16 cellular contexts compared by ENCODE assay signal in genomic region chr12:95214466-95214865, GRCh38. TPM values are rescaled to one million over a fixed set of nuclear protein-coding genes. Genes with fewer than 3 reads are reported as not detected.
DNase-seq lines count a peak whose midpoint lies in the region; ATAC-seq, FAIRE-seq and TF ChIP-seq lines count a peak whose summit lies in the region.
"Had no signal": no experiment of that assay in that cellular context is flagged by ENCODE, and none has a peak within 500 bp of the region (broad histone marks: within the 10 kb centered on the region; RNA-seq: fewer than 3 reads in every experiment).

No MANE protein-coding gene starts in this region.

- no peak for DNase-seq in A549 (ENCODE audit: low read depth in 1 of 2, low spot score in 1 of 2)
- no peak for DNase-seq in GM23338 (ENCODE audit: low spot score)
- no peak for DNase-seq in PC-9
- DNase-seq in epithelial cell of proximal tubule (ENCODE audit: low read depth) = no peak
- DNase-seq in inferior parietal cortex (ENCODE audit: extremely low spot score) = no peak
- no peak for DNase-seq in MV-4-11 (lab: John Stamatoyannopoulos, UW)
- DNase-seq in brain microvascular endothelial cell = no peak
- DNase-seq: activated B cell treated with CpG ODN at 0.5 μM for 24 hours, activated gamma-delta T cell treated with Interleukin-2 at 50 U/mL for 16 hours, heart right ventricle, Kasumi-1, NCI-H2107 had no signal

- TF ChIP-seq CTCF in A549 (IDR thresholded peaks at IDR 0.05) (no peak), GM23338 (conservative IDR thresholded peaks at IDR 0.05; ENCODE audit: low read depth in 2 of 2) (no peak), PC-9 (conservative IDR thresholded peaks at IDR 0.05) (no peak), epithelial cell of proximal tubule (conservative IDR thresholded peaks at IDR 0.05; ENCODE audit: low read depth, low read length) (no peak), brain microvascular endothelial cell (IDR thresholded peaks at IDR 0.05; ENCODE audit: low read depth, low read length, missing control alignments) (no peak)

- H3K9me3 Mint-ChIP-seq in GM23338 = no peaks in the 10 kb centered on the region
- H3K9me3 Mint-ChIP-seq: activated B cell treated with CpG ODN at 0.5 μM for 24 hours had no signal

- intact Hi-C loops in PC-9 (cut with micrococcal nuclease; ENCODE audit: unreplicated experiment) = no loop called here

- H3K9me2 ChIP-seq in GM23338 (ENCODE audit: insufficient read depth) (no peaks in the 10 kb centered on the region), PC-9 (ENCODE audit: insufficient read depth) (no peaks in the 10 kb centered on the region)

- no peak for TF ChIP-seq POLR2A in A549 (IDR thresholded peaks at IDR 0.05; ENCODE audit: low read length)

- H3K79me2 ChIP-seq in GM23338 (replicated peaks; ENCODE audit: insufficient read depth) (peaks cover 87% of the 10 kb centered on the region), PC-9 (ENCODE audit: low read depth) (peaks cover 89% of the 10 kb centered on the region)

- WGBS in A549 (ENCODE audit: missing lambda C conversion rate) = 55% methylated on average over 3 of the region's 3 CpGs

- H3K27ac Mint-ChIP-seq in GM23338 = no peak overlapping the region

- H3K36me3 ChIP-seq in GM23338 (ENCODE audit: insufficient read depth) (no peaks in the 10 kb centered on the region), PC-9 (ENCODE audit: low read depth) (0 out of 2 replicates have a peak, but pooled peaks cover under 1% of the 10 kb centered on the region), brain microvascular endothelial cell (replicated peaks) (no peaks in the 10 kb centered on the region)
- H3K36me3 ChIP-seq: heart right ventricle had no signal

- peak overlapping the region; percentile 29; the same call in 1 of the 3 replicates for H3K4me3 Mint-ChIP-seq in GM23338
- H3K4me3 Mint-ChIP-seq: activated B cell treated with CpG ODN at 0.5 μM for 24 hours had no signal

- ATAC-seq in A549 = no peak
- ATAC-seq in GM23338 = no peak
- no peak for ATAC-seq in esophagus mucosa
- ATAC-seq: heart right ventricle had no signal

- FAIRE-seq in A549 (lab: Jason Lieb, UNC) = no peak
- FAIRE-seq: endometrium, RCC 7860 had no signal

- CTCF ChIA-PET in A549 (lab: Yijun Ruan, JAX) (interaction anchor here (2.8 to 5.7 kb wide), 4 partner anchors 8 to 122 kb away, joined by 7 to 54 read pairs (median 36); no protein-coding TSS in a partner anchor), PC-9 (lab: Charles Lee) (no interaction called here)

- H3F3A ChIP-seq in GM23338 (replicated peaks; ENCODE audit: low read depth) (no peaks in the 10 kb centered on the region), PC-9 (ENCODE audit: insufficient read depth, low read depth) (peaks cover 27% of the 10 kb centered on the region)

- POLR2A ChIA-PET in A549 (lab: Yijun Ruan, JAX) = interaction anchor here (3.7 kb wide), 1 partner anchor 13 kb away, joined by 27 read pairs; no protein-coding TSS in a partner anchor
- POLR2A ChIA-PET in PC-9 (lab: Charles Lee; ENCODE audit: unreplicated experiment) = interaction anchor here (0.6 to 0.7 kb wide), 3 partner anchors 8 to 1080 kb away, joined by 3 to 5 read pairs (median 4); no protein-coding TSS in a partner anchor

- in situ Hi-C loops in brain microvascular endothelial cell (cut with HindIII; ENCODE audit: low pct_ligation_motif_present, low sequenced_read_pairs) = no loop called here

- H3K4me2 ChIP-seq in A549 = peak overlapping the region; percentile 70
- H3K4me2 ChIP-seq in GM23338 = peak overlapping the region; percentile 25; the same call in 1 of the 2 replicates
- H3K4me2 ChIP-seq in PC-9 = peak overlapping the region; percentile 90

- peaks cover 2% of the 10 kb centered on the region for H3K27me3 Mint-ChIP-seq in GM23338 (ENCODE audit: insufficient read depth, low read depth, poor library complexity)
- H3K27me3 Mint-ChIP-seq: activated B cell treated with CpG ODN at 0.5 μM for 24 hours had no signal

- peaks cover 10% of the 10 kb centered on the region for H3K36me3 Mint-ChIP-seq in GM23338 (ENCODE audit: low read depth)

- H3K27me3 ChIP-seq in GM23338 (ENCODE audit: insufficient read depth) (no peaks in the 10 kb centered on the region), PC-9 (ENCODE audit: insufficient read depth, low read depth) (no peaks in the 10 kb centered on the region), brain microvascular endothelial cell (replicated peaks) (no peaks in the 10 kb centered on the region)
- H3K27me3 ChIP-seq: heart right ventricle had no signal

- H3K4me1 Mint-ChIP-seq in GM23338 = peaks cover 48% of the 10 kb centered on the region

- TF ChIP-seq EP300 in A549 (IDR thresholded peaks at IDR 0.05) = no peak

- H3K4me3 ChIP-seq in A549 (0 out of 3 replicates have a peak overlapping the region, but pooled peaks have one; percentile 83), GM23338 (no peak overlapping the region), PC-9 (peak overlapping the region; percentile 7; the same call in 1 of the 2 replicates), epithelial cell of proximal tubule (ENCODE audit: low read depth, low read length) (peak overlapping the region; percentile 4), brain microvascular endothelial cell (ENCODE audit: low read depth, low read length) (no peak overlapping the region)

- H3K9me3 ChIP-seq in A549 (no peaks in the 10 kb centered on the region), PC-9 (ENCODE audit: insufficient read depth, low read depth) (no peaks in the 10 kb centered on the region)
- H3K9me3 ChIP-seq: heart right ventricle had no signal

- H3K4me1 ChIP-seq in A549 (peaks cover 54% of the 10 kb centered on the region), GM23338 (ENCODE audit: insufficient read depth) (peaks cover 46% of the 10 kb centered on the region), PC-9 (replicated peaks; ENCODE audit: insufficient read depth) (peaks cover 25% of the 10 kb centered on the region)

- H4K20me1 ChIP-seq in GM23338 (replicated peaks; ENCODE audit: insufficient read depth) (no peaks in the 10 kb centered on the region), PC-9 (ENCODE audit: insufficient read depth) (peaks cover 10% of the 10 kb centered on the region)

- no peak overlapping the region for H2AFZ ChIP-seq in GM23338
- H2AFZ ChIP-seq in PC-9 = no peak overlapping the region
- H2AFZ ChIP-seq: parathyroid adenoma had no signal

- no peak for TF ChIP-seq RAD21 in A549 (conservative IDR thresholded peaks at IDR 0.05 in 1 of 2, IDR thresholded peaks at IDR 0.05 in 1 of 2)

- peak overlapping the region; percentile 91 to 93 for H3K27ac ChIP-seq in A549
- no peak overlapping the region for H3K27ac ChIP-seq in GM23338 (ENCODE audit: low read depth)
- H3K27ac ChIP-seq in PC-9 = 0 out of 2 replicates have a peak overlapping the region, but pooled peaks have one; percentile 77
- no peak overlapping the region for H3K27ac ChIP-seq in brain microvascular endothelial cell
- H3K27ac ChIP-seq: parathyroid adenoma had no signal

- BruUV-seq in PC-9 (replicated peaks; lab: Mats Ljungman, UMichigan) = no TSS peak

TF ChIP-seq in A549, 52 proteins besides CTCF, POLR2A, EP300 and RAD21 (continues in another document):
- TF ChIP-seq, protein P1, sequence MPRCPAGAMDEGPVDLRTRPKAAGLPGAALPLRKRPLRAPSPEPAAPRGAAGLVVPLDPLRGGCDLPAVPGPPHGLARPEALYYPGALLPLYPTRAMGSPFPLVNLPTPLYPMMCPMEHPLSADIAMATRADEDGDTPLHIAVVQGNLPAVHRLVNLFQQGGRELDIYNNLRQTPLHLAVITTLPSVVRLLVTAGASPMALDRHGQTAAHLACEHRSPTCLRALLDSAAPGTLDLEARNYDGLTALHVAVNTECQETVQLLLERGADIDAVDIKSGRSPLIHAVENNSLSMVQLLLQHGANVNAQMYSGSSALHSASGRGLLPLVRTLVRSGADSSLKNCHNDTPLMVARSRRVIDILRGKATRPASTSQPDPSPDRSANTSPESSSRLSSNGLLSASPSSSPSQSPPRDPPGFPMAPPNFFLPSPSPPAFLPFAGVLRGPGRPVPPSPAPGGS (IDR thresholded peaks at IDR 0.05) = no peak
- TF ChIP-seq POLR2AphosphoS2 (conservative IDR thresholded peaks at IDR 0.05; ENCODE audit: low read length) (no peak), TP53 (CRISPR knock-in tag; IDR thresholded peaks at IDR 0.05) (no peak)

TF ChIP-seq in GM23338, 12 proteins besides CTCF, POLR2A, EP300 and RAD21:
- TF ChIP-seq CREB1 (CRISPR knock-in tag; IDR thresholded peaks at IDR 0.05; ENCODE audit: low read depth) = no peak
- no peak for TF ChIP-seq EZH2 (IDR thresholded peaks at IDR 0.05; ENCODE audit: low read depth, unreplicated experiment)
- no peak for TF ChIP-seq ZNF114 (CRISPR knock-in tag; IDR thresholded peaks at IDR 0.05)

RNA-seq across cellular contexts. Expression of gene FGD6, which starts 2.8 kb away (rescaled TPM):
- polyA plus RNA-seq in A549 (2011; rRNA removed) (42.0 and 48.0 TPM in 2 replicates), A549 (2017; fragmentation: RNase III; extraction: RNeasy Plus Mini Kit Qiagen cat#74134 plus additional on column Dnase treatment) (15.5 to 17.6 TPM (median 16.5 TPM) in 3 replicates), GM23338 (2016; fragmentation: Nextera tagmentation; extraction: Ambion mirVana) (11.9 and 12.9 TPM in 2 replicates)
- 6.0 and 6.7 TPM in 2 replicates for polyA plus RNA-seq in A549 (2012; cell fraction: cytosol; rRNA removed)
- polyA plus RNA-seq in A549 (2012; cell fraction: nucleus; rRNA removed) = 10.5 and 17.1 TPM in 2 replicates
- 54.8 and 54.9 TPM in 2 replicates for polyA minus RNA-seq in A549 (2011; rRNA and poly(A)+ RNA removed)
- 24.0 and 32.4 TPM in 2 replicates for total RNA-seq in GM23338 (2014; rRNA removed; shearing (Covaris generic))
- total RNA-seq in PC-9 (2021) (18.1 and 22.0 TPM in 2 replicates), epithelial cell of proximal tubule (21.6 and 32.2 TPM in 2 replicates), esophagus mucosa (10.8 TPM)

RNA-seq across cellular contexts. Expression of gene VEZT, which starts 3.1 kb away (rescaled TPM):
- polyA plus RNA-seq in A549 (2011; rRNA removed) (256 and 259 TPM in 2 replicates), A549 (2017; fragmentation: RNase III; extraction: RNeasy Plus Mini Kit Qiagen cat#74134 plus additional on column Dnase treatment) (87.1 to 92.3 TPM (median 89.6 TPM) in 3 replicates), GM23338 (2016; fragmentation: Nextera tagmentation; extraction: Ambion mirVana) (28.2 and 34.2 TPM in 2 replicates)
- 45.9 and 52.6 TPM in 2 replicates for polyA plus RNA-seq in A549 (2012; cell fraction: cytosol; rRNA removed)
- 20.8 and 28.1 TPM in 2 replicates for polyA plus RNA-seq in A549 (2012; cell fraction: nucleus; rRNA removed)
- 184 and 235 TPM in 2 replicates for polyA minus RNA-seq in A549 (2011; rRNA and poly(A)+ RNA removed)
- total RNA-seq in GM23338 (2014; rRNA removed; shearing (Covaris generic)) = 51.5 and 51.9 TPM in 2 replicates
- total RNA-seq in PC-9 (2021) (35.2 and 46.8 TPM in 2 replicates), epithelial cell of proximal tubule (69.1 and 99.4 TPM in 2 replicates), esophagus mucosa (49.9 TPM)

Comparison
In these comparisons a context has a peak if more than half of its experiments do, and no peak if none do; other contexts are left out.
1. H3K27ac ChIP-seq: peak in A549 (2 of 2) and PC-9 (single experiment); none in GM23338 (single experiment) and brain microvascular endothelial cell (single experiment).
2. H3K4me2 ChIP-seq: peak in every context shown above with its lines; median percentile 90 in PC-9; 70 in A549; 25 in GM23338.
3. H3K4me3 ChIP-seq: peak in A549 (single experiment), PC-9 (single experiment) and epithelial cell of proximal tubule (single experiment); none in GM23338 (single experiment) and brain microvascular endothelial cell (single experiment).